15 cellular contexts compared by ENCODE assay signal in genomic region chr17:29107933-29108805, GRCh38.
DNase-seq lines count a peak whose midpoint lies in the region; ATAC-seq, FAIRE-seq and TF ChIP-seq lines count a peak whose summit lies in the region.
"Had no signal": no experiment of that assay in that cellular context is flagged by ENCODE, and none has a peak within 500 bp of the region (broad histone marks: within the 10 kb centered on the region; RNA-seq: fewer than 3 reads in every experiment).

No MANE protein-coding gene starts in this region.

- H3K9me3 ChIP-seq in IMR-90 (ENCODE audit: control insufficient read depth, insufficient read depth, low read length), result no peaks in the 10 kb centered on the region
- no peaks in the 10 kb centered on the region for H3K9me3 ChIP-seq in lower lobe of right lung
- H3K9me3 ChIP-seq: breast epithelium, Peyer's patch, suprapubic skin had no signal

- H3K4me2 ChIP-seq in IMR-90 (ENCODE audit: low read depth, low read length), result no peak overlapping the region

- peaks cover 5% of the 10 kb centered on the region for H3K4me1 ChIP-seq in IMR-90 (ENCODE audit: control insufficient read depth, insufficient read depth, low read length)
- H3K4me1 ChIP-seq in lower lobe of right lung, result peaks cover 22% of the 10 kb centered on the region

- no peak; the same call in 1 of the 2 replicates for ATAC-seq in IMR-90 (ENCODE audit: low read depth)
- peak; percentile 82 to 87 for ATAC-seq in lower lobe of right lung
- ATAC-seq in GM21528 (IDR thresholded peaks at IDR 0.05; ENCODE audit: low FRiP score, unreplicated experiment), result no peak

- H3K79me1 ChIP-seq in IMR-90 (ENCODE audit: low read depth in 1 of 2, low read length in 2 of 2), result no peaks in the 10 kb centered on the region

- intact Hi-C loops in IMR-90 (cut with micrococcal nuclease) (no loop called here), lower lobe of right lung (cut with DNase I) (no loop called here)

- in situ Hi-C loops in IMR-90 (cut with MboI; ENCODE audit: low sequenced_read_pairs), result loop anchor here (5.0 to 10.0 kb wide), 3 partner anchors 63 to 373 kb away; partner anchors contain the start of gene PIPOX

- no peak for FAIRE-seq in bronchial epithelial cell (lab: Jason Lieb, UNC)
- FAIRE-seq: TTC549 had no signal

- H4K5ac ChIP-seq in IMR-90 (ENCODE audit: low read depth, low read length), result no peak overlapping the region

- TF ChIP-seq POLR2A in IMR-90 (IDR thresholded peaks at IDR 0.05; ENCODE audit: low read depth, low read length), result no peak

- no peak overlapping the region for H2BK5ac ChIP-seq in IMR-90 (ENCODE audit: low read depth, low read length, poor library complexity, severe bottlenecking)

- H2AK9ac ChIP-seq in IMR-90 (replicated peaks; ENCODE audit: low read depth, low read length, poor library complexity), result peak overlapping the region; percentile 9

- POLR2A ChIA-PET in IMR-90 (lab: Charles Lee; ENCODE audit: unreplicated experiment), result no interaction called here

- TF ChIP-seq RAD21 in IMR-90 (IDR thresholded peaks at IDR 0.05; ENCODE audit: low read length), result no peak

- H3K9me1 ChIP-seq in IMR-90 (ENCODE audit: insufficient read depth, low read length), result no peaks in the 10 kb centered on the region

- TF ChIP-seq CTCF in IMR-90 (conservative IDR thresholded peaks at IDR 0.05; ENCODE audit: low read depth, low read length) (no peak), bronchial epithelial cell (IDR thresholded peaks at IDR 0.05; ENCODE audit: insufficient read depth, low read length, severe bottlenecking) (no peak), lower lobe of right lung (IDR thresholded peaks at IDR 0.05) (no peak)

- no peak overlapping the region for H3K4ac ChIP-seq in IMR-90 (ENCODE audit: low read depth, low read length)

- H3K9ac ChIP-seq in IMR-90 (ENCODE audit: low read depth, low read length), result no peak overlapping the region

- H3K4me3 ChIP-seq in IMR-90 (ENCODE audit: insufficient read depth, low read depth, low read length), result no peak overlapping the region
- no peak overlapping the region for H3K4me3 ChIP-seq in bronchial epithelial cell (ENCODE audit: low read depth, low read length)
- H3K4me3 ChIP-seq in lower lobe of right lung, result no peak overlapping the region
- H3K4me3 ChIP-seq: breast epithelium, Peyer's patch, suprapubic skin had no signal

- no peak overlapping the region for H4K8ac ChIP-seq in IMR-90 (ENCODE audit: low read depth in 2 of 2, low read length in 2 of 2)

- no TSS peak for BruUV-seq in IMR-90 (replicated peaks; lab: Mats Ljungman, UMichigan)

- H3K27ac ChIP-seq in IMR-90 (ENCODE audit: insufficient read depth, low read length) (no peak overlapping the region), lower lobe of right lung (peak overlapping the region; percentile 42)
- H3K27ac ChIP-seq: breast epithelium, Peyer's patch, suprapubic skin had no signal

- H3K18ac ChIP-seq in IMR-90 (ENCODE audit: low read depth, low read length), result no peak overlapping the region

- no peak overlapping the region for H2BK20ac ChIP-seq in IMR-90 (ENCODE audit: low read depth, low read length)

- no peak overlapping the region for H2BK15ac ChIP-seq in IMR-90 (ENCODE audit: low read depth, low read length)

- WGBS in IMR-90 (ENCODE audit: extremely low coverage in 2 of 2, insufficient read length in 1 of 2), 2 experiments, result 58% methylated on average over 3 of the region's 10 CpGs; no CpG with 5 or more reads in 1 of the 2 experiments

- no peak overlapping the region for H4K91ac ChIP-seq in IMR-90 (ENCODE audit: insufficient read depth, low read depth, low read length)

- H3K14ac ChIP-seq in IMR-90 (replicated peaks; ENCODE audit: low read depth, low read length), result no peak overlapping the region

- no peak overlapping the region for H2BK120ac ChIP-seq in IMR-90 (ENCODE audit: low read depth, low read length)

- H3K23ac ChIP-seq in IMR-90 (ENCODE audit: low read depth, low read length), result no peak overlapping the region

- dilution Hi-C loops in IMR-90 (cut with HindIII; ENCODE audit: low sequenced_read_pairs, unreplicated experiment), result no loop called here

- no peaks in the 10 kb centered on the region for H3K27me3 ChIP-seq in IMR-90 (ENCODE audit: control insufficient read depth, insufficient read depth, low read length)
- no peaks in the 10 kb centered on the region for H3K27me3 ChIP-seq in bronchial epithelial cell (ENCODE audit: control insufficient read depth, insufficient read depth, low read length)
- no peaks in the 10 kb centered on the region for H3K27me3 ChIP-seq in lower lobe of right lung (ENCODE audit: low read depth)
- H3K27me3 ChIP-seq: breast epithelium, Peyer's patch, suprapubic skin had no signal

- H4K20me1 ChIP-seq in IMR-90 (ENCODE audit: insufficient read depth, low read length), result no peaks in the 10 kb centered on the region

- H2AFZ ChIP-seq in IMR-90 (replicated peaks; ENCODE audit: low read length, poor library complexity), result no peak overlapping the region

- H3K56ac ChIP-seq in IMR-90 (ENCODE audit: extremely low read depth, insufficient read depth, low read length), result no peak overlapping the region

- no peak overlapping the region for H2AK5ac ChIP-seq in IMR-90 (ENCODE audit: low read depth, low read length)

- peaks cover 56% of the 10 kb centered on the region for H3K36me3 ChIP-seq in IMR-90 (ENCODE audit: control insufficient read depth, insufficient read depth, low read length)
- peaks cover 56% of the 10 kb centered on the region for H3K36me3 ChIP-seq in bronchial epithelial cell (ENCODE audit: control insufficient read depth, insufficient read depth, low read length)
- peaks cover 88% of the 10 kb centered on the region for H3K36me3 ChIP-seq in lower lobe of right lung
- H3K36me3 ChIP-seq: breast epithelium had no signal

- DNase-seq in A172 (ENCODE audit: low spot score) (peak; percentile 85), IMR-90 (no peak), bronchial epithelial cell (ENCODE audit: low read depth) (peak; percentile 22), lower lobe of right lung (no peak), superior temporal gyrus (ENCODE audit: extremely low spot score) (no peak), NCI-H128 (lab: John Stamatoyannopoulos, UW; ENCODE audit: unreplicated experiment) (no peak), NK-92 (lab: John Stamatoyannopoulos, UW; ENCODE audit: unreplicated experiment) (no peak)
- DNase-seq: activated CD8-positive, alpha-beta memory T cell treated with anti-CD3 and anti-CD28 coated beads, Interleukin-2, amount 50 U/mL, for 4 hours; left cardiac atrium; NCI-H2107; Peyer's patch had no signal

- CTCF ChIA-PET in IMR-90 (lab: Yijun Ruan, JAX), result no interaction called here

TF ChIP-seq in IMR-90, 13 proteins besides CTCF, POLR2A, EP300 and RAD21:
- no peak for TF ChIP-seq MXI1 (IDR thresholded peaks at IDR 0.05; ENCODE audit: borderline replicate concordance, low read depth, low read length)
- no peak for TF ChIP-seq BHLHE40 (IDR thresholded peaks at IDR 0.05; ENCODE audit: low read depth, low read length)
- TF ChIP-seq, protein P1, sequence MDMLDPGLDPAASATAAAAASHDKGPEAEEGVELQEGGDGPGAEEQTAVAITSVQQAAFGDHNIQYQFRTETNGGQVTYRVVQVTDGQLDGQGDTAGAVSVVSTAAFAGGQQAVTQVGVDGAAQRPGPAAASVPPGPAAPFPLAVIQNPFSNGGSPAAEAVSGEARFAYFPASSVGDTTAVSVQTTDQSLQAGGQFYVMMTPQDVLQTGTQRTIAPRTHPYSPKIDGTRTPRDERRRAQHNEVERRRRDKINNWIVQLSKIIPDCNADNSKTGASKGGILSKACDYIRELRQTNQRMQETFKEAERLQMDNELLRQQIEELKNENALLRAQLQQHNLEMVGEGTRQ (IDR thresholded peaks at IDR 0.05; ENCODE audit: low read depth, low read length), result no peak
- TF ChIP-seq RFX5 (IDR thresholded peaks at IDR 0.05; ENCODE audit: low read depth, low read length), result no peak
- no peak for TF ChIP-seq FOS (IDR thresholded peaks at IDR 0.05; ENCODE audit: low read depth, low read length)
- TF ChIP-seq MAFK (IDR thresholded peaks at IDR 0.05; ENCODE audit: low read depth, low read length), result no peak
- TF ChIP-seq SMC3 (IDR thresholded peaks at IDR 0.05; ENCODE audit: low read depth, low read length), result no peak

Comparison
In these comparisons a context has a peak if more than half of its experiments do, and no peak if none do; other contexts are left out.
1. DNase-seq: peak in A172 (single experiment) and bronchial epithelial cell (single experiment); none in IMR-90 (single experiment), lower lobe of right lung (single experiment), superior temporal gyrus (single experiment), NCI-H128 (single experiment) and NK-92 (single experiment).
2. ATAC-seq: peak in lower lobe of right lung (2 of 2); none in IMR-90 (single experiment) and GM21528 (single experiment).